8 cellular contexts compared by ENCODE assay signal in the genomic region with DNA sequence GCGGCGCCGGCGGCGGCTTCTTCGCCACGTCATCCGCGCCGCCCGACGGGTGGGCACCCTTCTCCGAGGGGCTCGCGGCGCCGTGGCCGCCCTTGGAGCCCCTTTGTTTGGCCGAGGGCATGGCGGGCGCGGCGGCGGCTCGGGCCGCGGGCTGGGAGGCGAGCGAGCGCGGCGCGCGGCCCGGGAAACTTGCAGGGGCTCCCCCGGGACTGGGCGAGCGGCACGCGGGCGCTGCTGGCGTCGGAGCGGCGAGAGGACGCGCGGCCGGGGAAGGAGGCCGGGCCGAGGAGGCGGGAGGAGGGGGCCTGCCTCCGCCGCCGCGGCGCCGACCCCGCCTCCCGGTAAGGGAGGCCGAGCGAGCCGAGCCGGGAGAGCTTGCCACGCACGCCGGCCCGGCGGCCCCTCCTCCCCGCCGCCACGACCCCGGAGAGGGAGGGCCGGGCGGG. TPM values are rescaled to one million over a fixed set of nuclear protein-coding genes. Genes with fewer than 3 reads are reported as not detected.
DNase-seq lines count a peak whose midpoint lies in the region; ATAC-seq, FAIRE-seq and TF ChIP-seq lines count a peak whose summit lies in the region.

A gene with protein sequence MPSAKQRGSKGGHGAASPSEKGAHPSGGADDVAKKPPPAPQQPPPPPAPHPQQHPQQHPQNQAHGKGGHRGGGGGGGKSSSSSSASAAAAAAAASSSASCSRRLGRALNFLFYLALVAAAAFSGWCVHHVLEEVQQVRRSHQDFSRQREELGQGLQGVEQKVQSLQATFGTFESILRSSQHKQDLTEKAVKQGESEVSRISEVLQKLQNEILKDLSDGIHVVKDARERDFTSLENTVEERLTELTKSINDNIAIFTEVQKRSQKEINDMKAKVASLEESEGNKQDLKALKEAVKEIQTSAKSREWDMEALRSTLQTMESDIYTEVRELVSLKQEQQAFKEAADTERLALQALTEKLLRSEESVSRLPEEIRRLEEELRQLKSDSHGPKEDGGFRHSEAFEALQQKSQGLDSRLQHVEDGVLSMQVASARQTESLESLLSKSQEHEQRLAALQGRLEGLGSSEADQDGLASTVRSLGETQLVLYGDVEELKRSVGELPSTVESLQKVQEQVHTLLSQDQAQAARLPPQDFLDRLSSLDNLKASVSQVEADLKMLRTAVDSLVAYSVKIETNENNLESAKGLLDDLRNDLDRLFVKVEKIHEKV (minus strand): TSS at position 290 of the 446 bp plus-strand sequence. CDS start 169 bp downstream, at position 121.

- POLR2A ChIA-PET in H1 (lab: Charles Lee; ENCODE audit: partially characterized antibody), result interaction anchor here (1.0 to 2.5 kb wide), 5 partner anchors 11 to 119 kb away, joined by 3 to 12 read pairs (median 3); no protein-coding TSS in a partner anchor

- H3K4me1 Mint-ChIP-seq in activated CD8-positive, alpha-beta memory T cell treated with anti-CD3 and anti-CD28 coated beads, Interleukin-2, amount 10 ng/mL, durations not matched to agents 7 days and 5 days, result peaks cover 7% of the 10 kb centered on the region
- peaks cover 48% of the 10 kb centered on the region for H3K4me1 Mint-ChIP-seq in memory B cell

- no peak for TF ChIP-seq CTCF in H1 (IDR thresholded peaks at IDR 0.05; ENCODE audit: control extremely low read depth in 1 of 3, insufficient read depth in 1 of 3, low read depth in 1 of 3, low read length in 3 of 3)

- peak within 1 kb of the TSS; percentile 21 for H3K56ac ChIP-seq in H1 (replicated peaks; ENCODE audit: insufficient read length, low read depth, low read length)

- H3K4me2 ChIP-seq in H1 (ENCODE audit: insufficient read depth in 1 of 2, low read depth in 2 of 2, low read length in 2 of 2), result peak within 1 kb of the TSS; percentile 84 to 89

- peak; percentile 42 for ATAC-seq in HG02840 (IDR thresholded peaks at IDR 0.05; ENCODE audit: low FRiP score, unreplicated experiment)
- ATAC-seq in activated CD8-positive, alpha-beta memory T cell treated with anti-CD3 and anti-CD28 coated beads, Interleukin-2, amount 10 ng/mL, durations not matched to agents 7 days and 5 days, result peak; percentile 61
- ATAC-seq in memory B cell (ENCODE audit: low read depth), result peak; percentile 55

- H3K27ac ChIP-seq in H1 (ENCODE audit: low read depth, low read length), result peak within 1 kb of the TSS; percentile 63; the same call in 1 of the 2 replicates

- H4K5ac ChIP-seq in H1 (ENCODE audit: insufficient read length, low read depth, low read length), result peak within 1 kb of the TSS; percentile 6

- peaks cover 22% of the 10 kb centered on the region for H3K27me3 Mint-ChIP-seq in activated CD8-positive, alpha-beta memory T cell treated with anti-CD3 and anti-CD28 coated beads, Interleukin-2, amount 10 ng/mL, durations not matched to agents 7 days and 5 days
- H3K27me3 Mint-ChIP-seq in memory B cell, result no peaks in the 10 kb centered on the region

- no peaks in the 10 kb centered on the region for H3K36me3 Mint-ChIP-seq in activated CD8-positive, alpha-beta memory T cell treated with anti-CD3 and anti-CD28 coated beads, Interleukin-2, amount 10 ng/mL, durations not matched to agents 7 days and 5 days
- H3K36me3 Mint-ChIP-seq in memory B cell, result peaks cover 6% of the 10 kb centered on the region

- no peaks in the 10 kb centered on the region for H3K27me3 ChIP-seq in H1 (replicated peaks in 1 of 4; ENCODE audit: control insufficient read depth in 3 of 4, extremely low read depth in 1 of 4, insufficient read depth in 3 of 4, low read length in 3 of 4)

- H3K4me1 ChIP-seq in H1 (replicated peaks in 1 of 4; ENCODE audit: control insufficient read depth in 3 of 4, insufficient read depth in 4 of 4, low read length in 3 of 4), result peaks cover 0 to 10% (median 3%) of the 10 kb centered on the region in 4 experiments; a peak in 4 of 7 replicates

- peak within 1 kb of the TSS; percentile 84 for H3K4ac ChIP-seq in H1 (replicated peaks; ENCODE audit: insufficient read length, low read depth, low read length)

- no peak within 1 kb of the TSS for H2BK120ac ChIP-seq in H1 (replicated peaks; ENCODE audit: low read depth, low read length)

- peak within 1 kb of the TSS; percentile 56; the same call in 1 of the 2 replicates for H2AFZ ChIP-seq in H1 (ENCODE audit: low read length)

- peak within 1 kb of the TSS; percentile 77 for H4K8ac ChIP-seq in H1 (ENCODE audit: extremely low read depth, insufficient read depth, low read length)

- peaks cover 0 to 26% of the 10 kb centered on the region in 2 experiments; a peak in 2 of 4 replicates for H3K79me2 ChIP-seq in H1 (ENCODE audit: control insufficient read depth in 1 of 2, insufficient read depth in 2 of 2, low read length in 2 of 2)

- no peak for TF ChIP-seq EP300 in H1 (IDR thresholded peaks at IDR 0.05; ENCODE audit: borderline replicate concordance in 1 of 2, low read depth in 2 of 2, low read length in 2 of 2)

- no peak for TF ChIP-seq RAD21 in H1 (IDR thresholded peaks at IDR 0.05 in 1 of 2, conservative IDR thresholded peaks at IDR 0.05 in 1 of 2; ENCODE audit: low read depth in 2 of 2, low read length in 2 of 2)

- peaks cover 8% of the 10 kb centered on the region; the same call in 1 of the 2 replicates for H3K79me1 ChIP-seq in H1 (ENCODE audit: low read depth, low read length)

- no peak within 1 kb of the TSS for H3K27ac Mint-ChIP-seq in activated CD8-positive, alpha-beta memory T cell treated with anti-CD3 and anti-CD28 coated beads, Interleukin-2, amount 10 ng/mL, durations not matched to agents 7 days and 5 days
- peak within 1 kb of the TSS; percentile 84 for H3K27ac Mint-ChIP-seq in memory B cell

- H3K9me3 Mint-ChIP-seq in activated CD8-positive, alpha-beta memory T cell treated with anti-CD3 and anti-CD28 coated beads, Interleukin-2, amount 10 ng/mL, durations not matched to agents 7 days and 5 days (ENCODE audit: low read depth), result no peaks in the 10 kb centered on the region
- H3K9me3 Mint-ChIP-seq in memory B cell, result no peaks in the 10 kb centered on the region

- CTCF ChIA-PET in activated CD8-positive, alpha-beta memory T cell treated with anti-CD3 and anti-CD28 coated beads, Interleukin-2, amount 10 ng/mL, durations not matched to agents 7 days and 5 days (lab: Charles Lee), result no interaction called here
- CTCF ChIA-PET in H1 (lab: Charles Lee; ENCODE audit: partially characterized antibody), result interaction anchor here (1.2 to 1.5 kb wide), 2 partner anchors 31 to 98 kb away, joined by 3 read pairs; no protein-coding TSS in a partner anchor

- FAIRE-seq in H1 (lab: Jason Lieb, UNC), result no peak

- peak in 1 of 2 experiments; percentile 32; a peak in 1 of 3 replicates for TF ChIP-seq POLR2A in H1 (IDR thresholded peaks at IDR 0.05; ENCODE audit: control extremely low read depth in 1 of 2, low read depth in 2 of 2, low read length in 2 of 2)

- peak within 1 kb of the TSS; percentile 45; the same call in 1 of the 2 replicates for H2BK5ac ChIP-seq in H1 (ENCODE audit: low read depth, low read length)

- no peak within 1 kb of the TSS for H2AK5ac ChIP-seq in H1 (ENCODE audit: low read depth, low read length)

- no peak within 1 kb of the TSS for H3K23ac ChIP-seq in H1 (ENCODE audit: insufficient read length)

- H3K9ac ChIP-seq in H1 (replicated peaks in 1 of 4; ENCODE audit: extremely low read depth in 1 of 4, low read depth in 3 of 4, low read length in 3 of 4), result peak within 1 kb of the TSS; percentile 45 to 90 (median 73); a peak in 6 of 7 replicates

- no peak within 1 kb of the TSS for H3K14ac ChIP-seq in H1 (ENCODE audit: insufficient read length)

- DNase-seq in NCI-H2107 (lab: John Stamatoyannopoulos, UW) (peak; percentile 71), NCI-H2107 treated with DMSO at 0.1 percent for 48 hours (lab: John Stamatoyannopoulos, UW; ENCODE audit: unreplicated experiment) (no peak), NCI-H226 (peak; percentile 68), H1 (ENCODE audit: low read depth in 1 of 2, low spot score in 2 of 2) (no peak), memory B cell (ENCODE audit: low spot score in 2 of 2) (peak; percentile 65 to 72)
- peak; percentile 40 for DNase-seq in activated CD8-positive, alpha-beta memory T cell treated with anti-CD3 and anti-CD28 coated beads, Interleukin-2, amount 10 ng/mL, durations not matched to agents 7 days and 5 days
- peak; percentile 53 for DNase-seq in stimulated activated CD8-positive, alpha-beta memory T cell treated with anti-CD3 and anti-CD28 coated beads, Interleukin-4, amount 100 ng/mL, for 48 hours

- no peaks in the 10 kb centered on the region for H3K9me3 ChIP-seq in H1 (ENCODE audit: insufficient read depth in 2 of 2, low read depth in 1 of 2, low read length in 1 of 2)

- peaks cover 5 to 11% of the 10 kb centered on the region in 2 experiments for H4K20me1 ChIP-seq in H1 (replicated peaks in 1 of 2; ENCODE audit: control insufficient read depth in 1 of 2, insufficient read depth in 2 of 2, low read length in 2 of 2)

- WGBS in H1 (ENCODE audit: extremely low coverage in 1 of 2, insufficient coverage in 1 of 2, insufficient read length in 1 of 2, insufficient replicate concordance in 2 of 2, low coverage in 1 of 2, low lambda C conversion rate in 2 of 2, missing lambda C conversion rate in 1 of 2), 2 experiments, result 0% methylated on average over 3 of the region's 75 CpGs; no CpG with 5 or more reads in 1 of the 2 experiments

- peak within 1 kb of the TSS; percentile 75; the same call in 1 of the 2 replicates for H3K18ac ChIP-seq in H1 (ENCODE audit: extremely low read depth, low read length)

- H3K23me2 ChIP-seq in H1 (ENCODE audit: low read depth, low read length), result peaks cover 12% of the 10 kb centered on the region

- H3K36me3 ChIP-seq in H1 (ENCODE audit: control insufficient read depth in 2 of 4, insufficient read depth in 4 of 4, low read length in 3 of 4), result peaks cover 0 to 2% (median 0%) of the 10 kb centered on the region in 4 experiments; a peak in 2 of 8 replicates

- no peak within 1 kb of the TSS for H2BK20ac ChIP-seq in H1 (ENCODE audit: low read length)

- no peak within 1 kb of the TSS for H4K91ac ChIP-seq in H1 (replicated peaks; ENCODE audit: insufficient read length, low read length)

- H3K4me3 Mint-ChIP-seq in activated CD8-positive, alpha-beta memory T cell treated with anti-CD3 and anti-CD28 coated beads, Interleukin-2, amount 10 ng/mL, durations not matched to agents 7 days and 5 days, result peak within 1 kb of the TSS; percentile 64
- peak within 1 kb of the TSS; percentile 84 for H3K4me3 Mint-ChIP-seq in memory B cell

- H2BK15ac ChIP-seq in H1 (ENCODE audit: low read length), result 0 out of 2 replicates have a peak within 1 kb of the TSS, but pooled peaks have one; percentile 84

- no peak within 1 kb of the TSS for H2BK12ac ChIP-seq in H1 (ENCODE audit: low read depth, low read length)

- peak within 1 kb of the TSS; percentile 42 to 84 (median 72) for H3K4me3 ChIP-seq in H1 (ENCODE audit: extremely low read depth in 1 of 4, insufficient read depth in 2 of 4, low read depth in 3 of 4, low read length in 4 of 4)

RNA-seq across cellular contexts. Expression of the gene that starts here (rescaled TPM):
- total RNA-seq in activated CD8-positive, alpha-beta memory T cell treated with anti-CD3 and anti-CD28 coated beads, Interleukin-2, amount 10 ng/mL, durations not matched to agents 7 days and 5 days, result 1 to 10 TPM; 1.1 to 3.7 TPM
- 79.0 and 80.7 TPM in 2 replicates for total RNA-seq in H1 (2021; fragmentation: NEBNext Ultra II Directional; extraction: Animal tissue kit (Norgen Biotek cat#: 25700))
- polyA plus RNA-seq in H1 (2011; rRNA removed), result 29.0 and 35.8 TPM in 2 replicates
- polyA plus RNA-seq in H1 (2011; cell fraction: cytosol; rRNA removed), result 40.0 TPM
- polyA plus RNA-seq in H1 (2011; cell fraction: nucleus; rRNA removed), result 48.8 TPM
- polyA plus RNA-seq in H1 (2012, experiment 1 of 2), result 54.3 to 68.0 TPM (median 62.2 TPM) in 4 replicates
- polyA plus RNA-seq in H1 (2012, experiment 2 of 2), result 71.1 TPM
- 129 TPM for polyA plus RNA-seq in H1 (2013, experiment 1 of 2)
- polyA plus RNA-seq in H1 (2013, experiment 2 of 2), result 128 TPM
- polyA minus RNA-seq in H1 (2011; rRNA and poly(A)+ RNA removed), result 21.5 and 30.7 TPM in 2 replicates
- polyA minus RNA-seq in H1 (2011; cell fraction: cytosol; rRNA and poly(A)+ RNA removed), result 29.8 TPM
- polyA minus RNA-seq in H1 (2011; cell fraction: nucleus; rRNA and poly(A)+ RNA removed), result 20.0 TPM

Comparison
In these comparisons a context has a peak if more than half of its experiments do, and no peak if none do; other contexts are left out.
1. RNA of the gene that starts here (total RNA-seq): 79.0 to 80.7 TPM in H1; 1.1 to 3.7 TPM in activated CD8-positive, alpha-beta memory T cell treated with anti-CD3 and anti-CD28 coated beads, Interleukin-2, amount 10 ng/mL, durations not matched to agents 7 days and 5 days; every median in the first group is over 10 times any median in the second.
2. DNase-seq: peak in NCI-H2107 (single experiment), NCI-H226 (single experiment), activated CD8-positive, alpha-beta memory T cell treated with anti-CD3 and anti-CD28 coated beads, Interleukin-2, amount 10 ng/mL, durations not matched to agents 7 days and 5 days (single experiment), memory B cell (2 of 2) and stimulated activated CD8-positive, alpha-beta memory T cell treated with anti-CD3 and anti-CD28 coated beads, Interleukin-4, amount 100 ng/mL, for 48 hours (single experiment); none in NCI-H2107 treated with DMSO at 0.1 percent for 48 hours (single experiment) and H1 (0 of 2).
3. Peak in every context shown above with its lines, with median percentiles within 50 percentile points of each other: ATAC-seq.